ENCODE assay signal across 14 cellular contexts in genomic region chr1:216456682-216457081, GRCh38. TPM values are rescaled to one million over a fixed set of nuclear protein-coding genes. Genes with fewer than 3 reads are reported as not detected.
DNase-seq lines count a peak whose midpoint lies in the region; TF ChIP-seq lines count a peak whose summit lies in the region.
"Had no signal": no experiment of that assay in that cellular context is flagged by ENCODE, and none has a peak within 500 bp of the region (broad histone marks: within the 10 kb centered on the region; RNA-seq: fewer than 3 reads in every experiment).

No MANE protein-coding gene starts in this region.

- no peak overlapping the region for H2BK120ac ChIP-seq in neuronal stem cell (ENCODE audit: low read depth, low read length)

- H3K23ac ChIP-seq in neuronal stem cell (ENCODE audit: low read depth, low read length, poor library complexity): no peak overlapping the region

- no peak overlapping the region for H4K91ac ChIP-seq in neuronal stem cell (ENCODE audit: low read depth, low read length, poor library complexity)

- no peaks in the 10 kb centered on the region for H3K36me3 Mint-ChIP-seq in endodermal cell (ENCODE audit: low read depth)
- H3K36me3 Mint-ChIP-seq: CD4-positive, CD25-positive, alpha-beta regulatory T cell; naive thymus-derived CD4-positive, alpha-beta T cell had no signal

- H3K9me3 ChIP-seq in endodermal cell (ENCODE audit: control insufficient read depth, low read length): no peaks in the 10 kb centered on the region
- H3K9me3 ChIP-seq in neuronal stem cell (replicated peaks in 1 of 2; ENCODE audit: control insufficient read depth in 2 of 2, insufficient read depth in 1 of 2, low read depth in 1 of 2, low read length in 2 of 2): no peaks in the 10 kb centered on the region

- no peak overlapping the region for H3K4ac ChIP-seq in neuronal stem cell (ENCODE audit: low read length)

- no peaks in the 10 kb centered on the region for H3K27me3 ChIP-seq in endodermal cell (ENCODE audit: control insufficient read depth, insufficient read depth, low read length, poor library complexity, severe bottlenecking)
- H3K27me3 ChIP-seq in neuronal stem cell (ENCODE audit: control insufficient read depth in 3 of 3, insufficient read depth in 3 of 3, low read depth in 1 of 3, low read length in 3 of 3): no peaks in the 10 kb centered on the region

- H3K4me1 Mint-ChIP-seq in endodermal cell: peaks cover 24% of the 10 kb centered on the region
- H3K4me1 Mint-ChIP-seq: CD4-positive, CD25-positive, alpha-beta regulatory T cell; naive thymus-derived CD4-positive, alpha-beta T cell had no signal

- H2BK15ac ChIP-seq in neuronal stem cell (ENCODE audit: low read length): no peak overlapping the region

- no peaks in the 10 kb centered on the region for H3K9me3 Mint-ChIP-seq in endodermal cell

- H3K36me3 ChIP-seq in endodermal cell (ENCODE audit: control insufficient read depth, insufficient read depth, low read length): no peaks in the 10 kb centered on the region
- H3K36me3 ChIP-seq in neuronal stem cell (replicated peaks in 1 of 2; ENCODE audit: control insufficient read depth in 2 of 2, insufficient read depth in 2 of 2, low read length in 2 of 2): no peaks in the 10 kb centered on the region
- H3K36me3 ChIP-seq: WERI-Rb-1 had no signal

- H2AFZ ChIP-seq in neuronal stem cell (ENCODE audit: low read length): peak overlapping the region; percentile 76

- H3K4me3 ChIP-seq in endodermal cell (ENCODE audit: low read length): no peak overlapping the region
- H3K4me3 ChIP-seq in neuronal stem cell (ENCODE audit: low read length in 2 of 2): no peak overlapping the region

- DNase-seq in Daoy (ENCODE audit: low read depth) (peak; percentile 49), endodermal cell (no peak), neuronal stem cell (ENCODE audit: low spot score) (no peak), NCI-H187 treated with DMSO at 0.1 percent for 48 hours (lab: John Stamatoyannopoulos, UW) (no peak)
- no peak for DNase-seq in activated T-cell treated with anti-CD3 and anti-CD28 coated beads, Interleukin-2, amount 50 U/mL, for 1 hour
- DNase-seq in NK-92 treated with Interleukin-12 subunit alpha and Interleukin-12 subunit beta, amount 100 ng/mL, for 24 hours (lab: John Stamatoyannopoulos, UW): no peak
- DNase-seq in activated CD4-positive, alpha-beta T cell treated with anti-CD3 and anti-CD28 coated beads for 48 hours: no peak
- DNase-seq: CD4-positive, CD25-positive, alpha-beta regulatory T cell; naive thymus-derived CD4-positive, alpha-beta T cell; NCI-H2029; stimulated activated CD4-positive, alpha-beta T cell treated with anti-CD3 and anti-CD28 coated beads, Interleukin-15, amount 100 ng/mL, for 24 hours; WERI-Rb-1 had no signal

- peak overlapping the region; percentile 57 for H3K27ac Mint-ChIP-seq in endodermal cell
- H3K27ac Mint-ChIP-seq: CD4-positive, CD25-positive, alpha-beta regulatory T cell; naive thymus-derived CD4-positive, alpha-beta T cell had no signal

- WGBS in endodermal cell (ENCODE audit: insufficient coverage in 1 of 2, insufficient read length in 1 of 2), 2 experiments: 67 to 82% methylated on average over 2 to 3 of the region's 3 CpGs
- WGBS in neuronal stem cell (ENCODE audit: extremely low coverage in 2 of 2, insufficient read length in 2 of 2, insufficient replicate concordance in 1 of 2), 2 donors: no CpG with 5 or more reads among the region's 3 CpGs

- no peaks in the 10 kb centered on the region for H3K79me1 ChIP-seq in neuronal stem cell (ENCODE audit: low read depth, low read length)

- no peak overlapping the region for H3K4me2 ChIP-seq in neuronal stem cell (ENCODE audit: insufficient read depth, low read length, poor library complexity, severe bottlenecking)

- H3K27ac ChIP-seq in endodermal cell (ENCODE audit: low read depth, low read length) (no peak overlapping the region), neuronal stem cell (replicated peaks; ENCODE audit: low read length) (no peak overlapping the region)
- H3K27ac ChIP-seq: WERI-Rb-1 had no signal

- no peak overlapping the region for H2BK5ac ChIP-seq in neuronal stem cell (ENCODE audit: low read length)

- no peak for TF ChIP-seq CTCF in endodermal cell (conservative IDR thresholded peaks at IDR 0.05)

- H3K4me1 ChIP-seq in endodermal cell (ENCODE audit: control insufficient read depth, insufficient read depth, low read length) (peaks cover 7% of the 10 kb centered on the region), neuronal stem cell (ENCODE audit: control insufficient read depth in 2 of 2, insufficient read depth in 1 of 2, low read depth in 1 of 2, low read length in 2 of 2) (peaks cover 2 to 6% of the 10 kb centered on the region in 2 donors)

- H3K27me3 Mint-ChIP-seq in endodermal cell (ENCODE audit: insufficient read depth): no peaks in the 10 kb centered on the region
- H3K27me3 Mint-ChIP-seq: CD4-positive, CD25-positive, alpha-beta regulatory T cell; naive thymus-derived CD4-positive, alpha-beta T cell had no signal

- no peak overlapping the region for H3K9ac ChIP-seq in endodermal cell (ENCODE audit: extremely low read depth, low read length, poor library complexity, severe bottlenecking)
- H3K9ac ChIP-seq in neuronal stem cell (ENCODE audit: low read depth, low read length, poor library complexity): no peak overlapping the region

- no peak overlapping the region for H2AK5ac ChIP-seq in neuronal stem cell (ENCODE audit: low read depth, low read length)

- no peak overlapping the region for H3K4me3 Mint-ChIP-seq in endodermal cell
- H3K4me3 Mint-ChIP-seq: CD4-positive, CD25-positive, alpha-beta regulatory T cell; naive thymus-derived CD4-positive, alpha-beta T cell had no signal

- H3K14ac ChIP-seq in neuronal stem cell (ENCODE audit: low read length): no peak overlapping the region

- H2BK12ac ChIP-seq in neuronal stem cell (ENCODE audit: low read length): no peak overlapping the region

- H4K8ac ChIP-seq in neuronal stem cell (ENCODE audit: low read depth, low read length): no peak overlapping the region

- no peak overlapping the region for H3K18ac ChIP-seq in neuronal stem cell (ENCODE audit: low read length)

TF ChIP-seq in PFSK-1, 5 proteins besides CTCF, POLR2A, EP300 and RAD21:
- TF ChIP-seq SIN3A (IDR thresholded peaks at IDR 0.05; ENCODE audit: borderline replicate concordance, insufficient read depth, low read length): no peak
- peak in 1 of 2 experiments; percentile 34; a peak in 1 of 4 replicates for TF ChIP-seq REST (IDR thresholded peaks at IDR 0.05; ENCODE audit: insufficient read depth in 1 of 2, low read depth in 2 of 2, low read length in 2 of 2)
- no peak for TF ChIP-seq FOXP2 (optimal IDR thresholded peaks at IDR 0.05; ENCODE audit: borderline replicate concordance, extremely low read depth, extremely low read length, insufficient read depth)
- TF ChIP-seq POLR2AphosphoS5 (IDR thresholded peaks at IDR 0.05; ENCODE audit: low read depth, low read length): 0 out of 2 replicates have a peak, but pooled peaks have one; percentile 30
- TF ChIP-seq TAF1 (IDR thresholded peaks at IDR 0.05; ENCODE audit: borderline replicate concordance, insufficient read depth, low read length): no peak

RNA-seq across cellular contexts. Expression of gene USH2A, which starts 33.4 kb away (rescaled TPM):
- under 0.01 TPM in 1 of 2 replicates, not detected in the other for total RNA-seq in Daoy (2014; rRNA removed; shearing (Covaris generic))
- polyA plus RNA-seq in PFSK-1 (2012; ENCODE audit: insufficient read length, low read depth): not detected
- total RNA-seq in endodermal cell: 1 to 10 TPM in 1 of 2 donors, under 1 TPM in 1; 0.62 to 3.1 TPM
- 0.04 TPM for polyA plus RNA-seq in endodermal cell (2013, experiment 1 of 2)
- polyA plus RNA-seq in endodermal cell (2013, experiment 2 of 2): 0.04 TPM
- 0.13 TPM for polyA plus RNA-seq in neuronal stem cell (2013, experiment 1 of 2)
- 0.10 TPM for polyA plus RNA-seq in neuronal stem cell (2013, experiment 2 of 2)
- total RNA-seq: CD4-positive, CD25-positive, alpha-beta regulatory T cell; naive thymus-derived CD4-positive, alpha-beta T cell had no signal
- polyA plus RNA-seq: CD4-positive, CD25-positive, alpha-beta regulatory T cell; HepG2; naive thymus-derived CD4-positive, alpha-beta T cell had no signal
